Comparison of ENCODE assay signal across 10 cellular contexts in genomic region chr12:1917172-1918070, GRCh38. TPM values are rescaled to one million over a fixed set of nuclear protein-coding genes. Genes with fewer than 3 reads are reported as not detected.
DNase-seq lines count a peak whose midpoint lies in the region; ATAC-seq and TF ChIP-seq lines count a peak whose summit lies in the region.
"Had no signal": no experiment of that assay in that cellular context is flagged by ENCODE, and none has a peak within 500 bp of the region (broad histone marks: within the 10 kb centered on the region; RNA-seq: fewer than 3 reads in every experiment).

No MANE protein-coding gene starts in this region.

- H3K27ac ChIP-seq in left lung (peak overlapping the region; percentile 44 to 68), tibial artery (no peak overlapping the region), GM23338 (ENCODE audit: low read depth) (no peak overlapping the region)

- H3K27ac Mint-ChIP-seq in activated naive CD4-positive, alpha-beta T cell treated with anti-CD3 and anti-CD28 coated beads, Interleukin-2, amount 10 ng/mL, durations not matched to agents 7 days and 5 days, result peak overlapping the region; percentile 69
- H3K27ac Mint-ChIP-seq in T-helper 17 cell (peak overlapping the region; percentile 65), GM23338 (no peak overlapping the region)
- H3K27ac Mint-ChIP-seq: CD8-positive, alpha-beta T cell had no signal

- no peaks in the 10 kb centered on the region for H4K20me1 ChIP-seq in GM23338 (replicated peaks; ENCODE audit: insufficient read depth)

- intact Hi-C loops in left lung (cut with DNase I) (no loop called here), tibial artery (cut with DNase I; ENCODE audit: low total_unique reads) (loop anchor here (10.0 kb wide), 1 partner anchor 103 kb away; no protein-coding TSS in a partner anchor)

- peaks cover 7% of the 10 kb centered on the region for H3K36me3 Mint-ChIP-seq in activated naive CD4-positive, alpha-beta T cell treated with anti-CD3 and anti-CD28 coated beads, Interleukin-2, amount 10 ng/mL, durations not matched to agents 7 days and 5 days
- H3K36me3 Mint-ChIP-seq in T-helper 17 cell (ENCODE audit: low read depth) (no peaks in the 10 kb centered on the region), GM23338 (ENCODE audit: low read depth) (no peaks in the 10 kb centered on the region)
- H3K36me3 Mint-ChIP-seq: CD8-positive, alpha-beta T cell had no signal

- H3K4me1 Mint-ChIP-seq in activated naive CD4-positive, alpha-beta T cell treated with anti-CD3 and anti-CD28 coated beads, Interleukin-2, amount 10 ng/mL, durations not matched to agents 7 days and 5 days, result peaks cover 31% of the 10 kb centered on the region
- peaks cover 17% of the 10 kb centered on the region for H3K4me1 Mint-ChIP-seq in T-helper 17 cell
- peaks cover 15% of the 10 kb centered on the region for H3K4me1 Mint-ChIP-seq in GM23338

- no peaks in the 10 kb centered on the region for H3K36me3 ChIP-seq in left lung
- no peaks in the 10 kb centered on the region for H3K36me3 ChIP-seq in tibial artery
- no peaks in the 10 kb centered on the region for H3K36me3 ChIP-seq in GM23338 (ENCODE audit: insufficient read depth)

- CTCF ChIA-PET in activated naive CD4-positive, alpha-beta T cell treated with anti-CD3 and anti-CD28 coated beads, Interleukin-2, amount 10 ng/mL, durations not matched to agents 7 days and 5 days (lab: Charles Lee), result interaction anchor here (1.2 to 2.9 kb wide), 3 partner anchors 22 to 283 kb away, joined by 3 to 18 read pairs (median 10); no protein-coding TSS in a partner anchor

- TF ChIP-seq CTCF in left lung (IDR thresholded peaks at IDR 0.05) (no peak), tibial artery (IDR thresholded peaks at IDR 0.05) (no peak), GM23338 (conservative IDR thresholded peaks at IDR 0.05; ENCODE audit: low read depth in 2 of 2) (no peak)

- no peaks in the 10 kb centered on the region for H3F3A ChIP-seq in GM23338 (replicated peaks; ENCODE audit: low read depth)

- peaks cover 50% of the 10 kb centered on the region for H3K27me3 Mint-ChIP-seq in activated naive CD4-positive, alpha-beta T cell treated with anti-CD3 and anti-CD28 coated beads, Interleukin-2, amount 10 ng/mL, durations not matched to agents 7 days and 5 days
- H3K27me3 Mint-ChIP-seq in T-helper 17 cell, result peaks cover 21% of the 10 kb centered on the region
- H3K27me3 Mint-ChIP-seq in GM23338 (ENCODE audit: insufficient read depth, low read depth, poor library complexity), result peaks cover 9% of the 10 kb centered on the region

- no peaks in the 10 kb centered on the region for H3K9me3 ChIP-seq in T-helper 17 cell (ENCODE audit: control insufficient read depth, low read length, poor library complexity, severe bottlenecking)
- H3K9me3 ChIP-seq in left lung, result no peaks in the 10 kb centered on the region
- no peaks in the 10 kb centered on the region for H3K9me3 ChIP-seq in tibial artery

- H3K4me2 ChIP-seq in GM23338, result no peak overlapping the region

- peaks cover 2% of the 10 kb centered on the region for H3K9me3 Mint-ChIP-seq in activated naive CD4-positive, alpha-beta T cell treated with anti-CD3 and anti-CD28 coated beads, Interleukin-2, amount 10 ng/mL, durations not matched to agents 7 days and 5 days
- no peaks in the 10 kb centered on the region for H3K9me3 Mint-ChIP-seq in GM23338
- H3K9me3 Mint-ChIP-seq: CD8-positive, alpha-beta T cell had no signal

- peak; percentile 14 for DNase-seq in activated naive CD4-positive, alpha-beta T cell treated with anti-CD3 and anti-CD28 coated beads, Interleukin-2, amount 10 ng/mL, durations not matched to agents 7 days and 5 days
- no peak for DNase-seq in activated naive CD4-positive, alpha-beta T cell (lab: John Stamatoyannopoulos, UW)
- DNase-seq in T-helper 17 cell, result peak in 1 of 3 donors; percentile 4
- DNase-seq in left lung, result peak in 1 of 2 donors; percentile 51
- peak in 1 of 2 donors; percentile 60 for DNase-seq in tibial artery
- no peak for DNase-seq in stimulated activated naive CD4-positive, alpha-beta T cell treated with Interleukin-2 at 50 U/mL for 16 hours (lab: John Stamatoyannopoulos, UW)
- DNase-seq in GM23338 (ENCODE audit: low spot score), result no peak
- no peak for DNase-seq in NCI-H526 treated with DMSO at 0.1 percent for 48 hours (lab: John Stamatoyannopoulos, UW)

- ATAC-seq in T-helper 17 cell, result no peak
- peak; percentile 48 for ATAC-seq in left lung
- no peak for ATAC-seq in GM23338
- ATAC-seq: CD8-positive, alpha-beta T cell had no signal

- no peaks in the 10 kb centered on the region for H3K79me2 ChIP-seq in GM23338 (replicated peaks; ENCODE audit: insufficient read depth)

- no peak overlapping the region for H3K4me3 Mint-ChIP-seq in activated naive CD4-positive, alpha-beta T cell treated with anti-CD3 and anti-CD28 coated beads, Interleukin-2, amount 10 ng/mL, durations not matched to agents 7 days and 5 days
- H3K4me3 Mint-ChIP-seq in T-helper 17 cell (peak overlapping the region; percentile 68), GM23338 (no peak overlapping the region)
- H3K4me3 Mint-ChIP-seq: CD8-positive, alpha-beta T cell had no signal

- peaks cover 0 to 19% of the 10 kb centered on the region in 2 donors for H3K4me1 ChIP-seq in left lung
- peaks cover 0 to 15% (median 5%) of the 10 kb centered on the region in 4 donors for H3K4me1 ChIP-seq in tibial artery
- no peaks in the 10 kb centered on the region for H3K4me1 ChIP-seq in GM23338 (ENCODE audit: insufficient read depth)

- H3K9me2 ChIP-seq in GM23338 (ENCODE audit: insufficient read depth), result no peaks in the 10 kb centered on the region

- no peak overlapping the region for H2AFZ ChIP-seq in GM23338

- H3K27me3 ChIP-seq in left lung (peaks cover 0 to 34% of the 10 kb centered on the region in 2 donors), tibial artery (no peaks in the 10 kb centered on the region), GM23338 (ENCODE audit: insufficient read depth) (no peaks in the 10 kb centered on the region)

- H3K4me3 ChIP-seq in left lung (peak overlapping the region in 1 of 2 donors; percentile 40), tibial artery (peak overlapping the region; percentile 14 to 26), GM23338 (no peak overlapping the region)

TF ChIP-seq in GM23338, 12 proteins besides CTCF, POLR2A, EP300 and RAD21 (continues in another document):
- no peak for TF ChIP-seq NANOG (IDR thresholded peaks at IDR 0.05; ENCODE audit: borderline replicate concordance)
- TF ChIP-seq JUNB (IDR thresholded peaks at IDR 0.05; ENCODE audit: unreplicated experiment), result no peak

RNA-seq across cellular contexts. Expression of gene CACNA2D4, which starts 1.0 kb away (rescaled TPM):
- 10 to 100 TPM; 18.1 to 25.2 TPM for total RNA-seq in T-helper 17 cell
- total RNA-seq in left lung, result 1 to 10 TPM; 2.6 to 6.5 TPM
- 0.07 TPM in 1 of 2 replicates, not detected in the other for total RNA-seq in GM23338 (2014; rRNA removed; shearing (Covaris generic))
- 0.24 TPM in 1 of 2 replicates, not detected in the other for polyA plus RNA-seq in GM23338 (2016; fragmentation: Nextera tagmentation; extraction: Ambion mirVana)
- total RNA-seq: temporal lobe had no signal

Comparison
In these comparisons a context has a peak if more than half of its experiments do, and no peak if none do; other contexts are left out.
1. H3K27ac ChIP-seq: peak in left lung (2 of 2); none in tibial artery (0 of 2) and GM23338 (single experiment).